Comparison of ENCODE assay signal across 17 cellular contexts in the genomic region with DNA sequence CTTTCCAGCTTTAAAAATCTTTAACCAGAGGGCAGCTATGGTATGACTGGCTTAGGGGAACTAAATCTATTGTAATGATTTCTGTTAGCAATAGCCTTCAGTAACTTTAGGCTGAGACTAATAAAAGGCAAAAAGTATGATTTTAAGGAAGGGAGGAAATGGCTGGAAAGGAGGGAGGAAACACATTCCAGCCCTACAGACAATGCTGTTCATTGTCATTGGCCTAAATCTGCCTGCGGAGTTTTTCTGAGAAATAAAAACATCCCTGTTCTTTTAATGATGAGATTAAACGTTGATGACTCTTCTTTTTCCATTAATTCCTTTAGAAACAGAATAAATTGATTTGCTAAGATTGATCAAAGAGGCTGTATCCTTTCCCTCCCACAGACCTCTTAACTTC.
A peak's percentile ranks its signal among the peaks of the same experiment; 100 is the strongest.
DNase-seq lines count a peak whose midpoint lies in the region; ATAC-seq, FAIRE-seq and TF ChIP-seq lines count a peak whose summit lies in the region.
"Had no signal": no experiment of that assay in that cellular context is flagged by ENCODE, and none has a peak within 500 bp of the region (broad histone marks: within the 10 kb centered on the region; RNA-seq: fewer than 3 reads in every experiment).

No MANE protein-coding gene starts in this region.

- H4K20me1 ChIP-seq in SK-N-SH (ENCODE audit: insufficient read depth) (no peaks in the 10 kb centered on the region), endothelial cell of umbilical vein (replicated peaks; ENCODE audit: control insufficient read depth, extremely low read depth, insufficient read depth, low read length) (no peaks in the 10 kb centered on the region)
- H4K20me1 ChIP-seq: BLaER1 had no signal

- H3K9me2 ChIP-seq in SK-N-SH, result no peaks in the 10 kb centered on the region

- no peaks in the 10 kb centered on the region for H3K9me1 ChIP-seq in endothelial cell of umbilical vein (replicated peaks; ENCODE audit: control insufficient read depth, extremely low read depth, insufficient read depth, low read length)

- ATAC-seq in SK-N-SH treated with all-trans-retinoic acid at 6 μM for 48 hours (no peak), GM19328 (IDR thresholded peaks at IDR 0.05; ENCODE audit: unreplicated experiment) (no peak)
- ATAC-seq: HCT116 had no signal

- H3K36me3 ChIP-seq in SK-N-SH (replicated peaks in 1 of 2; ENCODE audit: control insufficient read depth in 1 of 2, insufficient read depth in 2 of 2, low read length in 1 of 2) (no peaks in the 10 kb centered on the region), left ventricle myocardium inferior (no peaks in the 10 kb centered on the region), endothelial cell of umbilical vein (ENCODE audit: control insufficient read depth in 2 of 2, extremely low read depth in 1 of 2, insufficient read depth in 2 of 2, low read length in 2 of 2) (no peaks in the 10 kb centered on the region)
- H3K36me3 ChIP-seq: BLaER1 had no signal

- H3K4me2 ChIP-seq in SK-N-SH (no peak overlapping the region), endothelial cell of umbilical vein (ENCODE audit: insufficient read depth, low read length) (no peak overlapping the region)
- H3K4me2 ChIP-seq: BLaER1 had no signal

- TF ChIP-seq POLR2A in endothelial cell of umbilical vein (IDR thresholded peaks at IDR 0.05; ENCODE audit: low read depth, low read length), result no peak

- DNase-seq in SK-N-SH (no peak), left ventricle myocardium inferior (no peak), cardiac septum (ENCODE audit: low spot score) (no peak), endothelial cell of umbilical vein (ENCODE audit: low read depth, low spot score) (peak; percentile 7), AG08395 (ENCODE audit: low spot score) (no peak)
- DNase-seq in stimulated activated CD4-positive, alpha-beta T cell treated with anti-CD3 and anti-CD28 coated beads, Interleukin-2, amount 100 ng/mL, for 48 hours, result no peak
- DNase-seq: AML-193; CD8-positive, alpha-beta memory T cell; GF-D8; GM23248 had no signal

- H3K4me3 ChIP-seq in SK-N-SH (ENCODE audit: low read depth in 2 of 2, low read length in 1 of 2), result no peak overlapping the region
- H3K4me3 ChIP-seq in left ventricle myocardium inferior, result no peak overlapping the region
- no peak overlapping the region for H3K4me3 ChIP-seq in endothelial cell of umbilical vein (replicated peaks in 1 of 3; ENCODE audit: insufficient read depth in 1 of 3, low read depth in 1 of 3, low read length in 3 of 3)
- H3K4me3 ChIP-seq: BLaER1, GM23248 had no signal

- H3K79me2 ChIP-seq in SK-N-SH (ENCODE audit: insufficient read depth) (no peaks in the 10 kb centered on the region), endothelial cell of umbilical vein (ENCODE audit: control insufficient read depth, insufficient read depth, low read length) (no peaks in the 10 kb centered on the region)

- TF ChIP-seq EP300 in SK-N-SH (IDR thresholded peaks at IDR 0.05; ENCODE audit: borderline replicate concordance in 1 of 2, low read depth in 1 of 2, low read length in 1 of 2), result no peak

- H3K27ac ChIP-seq in SK-N-SH (ENCODE audit: low read depth in 2 of 2, low read length in 1 of 2) (peak overlapping the region in 1 of 2 experiments; percentile 4; a peak in 1 of 4 replicates), left ventricle myocardium inferior (replicated peaks) (peak overlapping the region; percentile 72), endothelial cell of umbilical vein (ENCODE audit: insufficient read depth, low read depth, low read length) (no peak overlapping the region)
- H3K27ac ChIP-seq: 22Rv1, BLaER1, GM23248, HL-60 had no signal

- no peak for TF ChIP-seq RAD21 in SK-N-SH (IDR thresholded peaks at IDR 0.05; ENCODE audit: low read length)

- H3K9me3 ChIP-seq in SK-N-SH, result no peaks in the 10 kb centered on the region
- no peaks in the 10 kb centered on the region for H3K9me3 ChIP-seq in left ventricle myocardium inferior (replicated peaks)
- H3K9me3 ChIP-seq in endothelial cell of umbilical vein (replicated peaks; ENCODE audit: control insufficient read depth, insufficient read depth, low read length), result no peaks in the 10 kb centered on the region

- POLR2A ChIA-PET in SK-N-SH (lab: Yijun Ruan, JAX), result no interaction called here
- POLR2A ChIA-PET in endothelial cell of umbilical vein (lab: Charles Lee), result no interaction called here

- BruUV-seq in endothelial cell of umbilical vein (replicated peaks; lab: Mats Ljungman, UMichigan), result no TSS peak

- WGBS in SK-N-SH (ENCODE audit: low lambda C conversion rate), result 21% methylated on average over 2 of the region's 2 CpGs

- no peaks in the 10 kb centered on the region for H3F3A ChIP-seq in SK-N-SH (replicated peaks; ENCODE audit: insufficient read depth)

- H3K27me3 ChIP-seq in SK-N-SH (ENCODE audit: insufficient read depth) (no peaks in the 10 kb centered on the region), left ventricle myocardium inferior (ENCODE audit: low read depth) (no peaks in the 10 kb centered on the region), endothelial cell of umbilical vein (ENCODE audit: control insufficient read depth in 2 of 2, insufficient read depth in 2 of 2, low read length in 2 of 2) (peaks cover 0 to 5% of the 10 kb centered on the region in 2 experiments)
- H3K27me3 ChIP-seq: BLaER1 had no signal

- intact Hi-C loops in left ventricle myocardium inferior (cut with micrococcal nuclease), result no loop called here
- intact Hi-C loops in cardiac septum (cut with DNase I), result no loop called here
- intact Hi-C loops in endothelial cell of umbilical vein (cut with micrococcal nuclease), result no loop called here

- no peak for FAIRE-seq in endothelial cell of umbilical vein (lab: Jason Lieb, UNC)
- FAIRE-seq: H54 had no signal

- dilution Hi-C loops in endothelial cell of umbilical vein (cut with MboI; ENCODE audit: extremely low pct_ligation_motif_present, low sequenced_read_pairs), result no loop called here

- H2AFZ ChIP-seq in SK-N-SH (ENCODE audit: low read depth) (peak overlapping the region; percentile 67), endothelial cell of umbilical vein (ENCODE audit: low read depth, low read length) (no peak overlapping the region)
- H2AFZ ChIP-seq: GM23248 had no signal

- no peak for TF ChIP-seq CTCF in SK-N-SH (IDR thresholded peaks at IDR 0.05)
- no peak for TF ChIP-seq CTCF in left ventricle myocardium inferior (IDR thresholded peaks at IDR 0.05; ENCODE audit: borderline replicate concordance)
- TF ChIP-seq CTCF in endothelial cell of umbilical vein (IDR thresholded peaks at IDR 0.05; ENCODE audit: extremely low read depth in 1 of 2, insufficient read depth in 1 of 2, low read depth in 1 of 2, low read length in 2 of 2), result no peak

- H3K4me1 ChIP-seq in SK-N-SH (ENCODE audit: control insufficient read depth in 1 of 2, insufficient read depth in 2 of 2, low read depth in 1 of 2, low read length in 1 of 2) (peaks cover 0 to 8% of the 10 kb centered on the region in 2 experiments; a peak in 2 of 4 replicates), left ventricle myocardium inferior (peaks cover 22% of the 10 kb centered on the region), endothelial cell of umbilical vein (ENCODE audit: control insufficient read depth, extremely low read depth, insufficient read depth, low read length) (no peaks in the 10 kb centered on the region)

- CTCF ChIA-PET in SK-N-SH (lab: Yijun Ruan, JAX), result interaction anchor here (1.5 kb wide), 1 partner anchor 69 kb away, joined by 4 read pairs; no protein-coding TSS in a partner anchor
- CTCF ChIA-PET in endothelial cell of umbilical vein (lab: Charles Lee), result interaction anchor here (1.9 kb wide), 1 partner anchor 145 kb away, joined by 5 read pairs; no protein-coding TSS in a partner anchor

- H3K9ac ChIP-seq in SK-N-SH (no peak overlapping the region), endothelial cell of umbilical vein (replicated peaks; ENCODE audit: extremely low read depth, insufficient read depth, low read length) (no peak overlapping the region)
- H3K9ac ChIP-seq: BLaER1, GM23248 had no signal

TF ChIP-seq in SK-N-SH, 30 proteins besides CTCF, POLR2A, EP300 and RAD21 (continues in another document):
- TF ChIP-seq JUND (IDR thresholded peaks at IDR 0.05) (no peak), TEAD4 (IDR thresholded peaks at IDR 0.05; ENCODE audit: borderline replicate concordance, insufficient read depth) (no peak), NRF1 (IDR thresholded peaks at IDR 0.05; ENCODE audit: low read depth, low read length) (no peak)

TF ChIP-seq in SK-N-SH treated with all-trans-retinoic acid at 6 μM for 48 hours, 23 proteins besides CTCF, POLR2A, EP300 and RAD21 (continues in another document):
- no peak for TF ChIP-seq ESRRG (CRISPR knock-in tag; IDR thresholded peaks at IDR 0.05)

TF ChIP-seq in endothelial cell of umbilical vein, 7 proteins besides CTCF, POLR2A, EP300 and RAD21:
- TF ChIP-seq POLR2AphosphoS5 (IDR thresholded peaks at IDR 0.05; ENCODE audit: insufficient read depth, low read depth, low read length) (no peak), EZH2 (IDR thresholded peaks at IDR 0.05; ENCODE audit: borderline replicate concordance, low read depth, low read length, severe bottlenecking) (no peak), GATA2 (IDR thresholded peaks at IDR 0.05; ENCODE audit: insufficient read depth, insufficient read length, low read depth, low read length) (no peak), FOS (IDR thresholded peaks at IDR 0.05; ENCODE audit: borderline replicate concordance, insufficient read depth, low read length) (no peak), MYC (IDR thresholded peaks at IDR 0.05; ENCODE audit: low read depth, low read length) (no peak), JUN (IDR thresholded peaks at IDR 0.05; ENCODE audit: borderline replicate concordance, insufficient read depth, insufficient read length, low read depth) (no peak)
- TF ChIP-seq, protein P1, sequence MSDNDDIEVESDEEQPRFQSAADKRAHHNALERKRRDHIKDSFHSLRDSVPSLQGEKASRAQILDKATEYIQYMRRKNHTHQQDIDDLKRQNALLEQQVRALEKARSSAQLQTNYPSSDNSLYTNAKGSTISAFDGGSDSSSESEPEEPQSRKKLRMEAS (IDR thresholded peaks at IDR 0.05; ENCODE audit: insufficient read depth, insufficient read length), result no peak
